Comparison of ENCODE assay signal across 26 cellular contexts in genomic region chr7:148395292-148395691, GRCh38.
DNase-seq lines count a peak whose midpoint lies in the region; TF ChIP-seq lines count a peak whose summit lies in the region.
"Had no signal": no experiment of that assay in that cellular context is flagged by ENCODE, and none has a peak within 500 bp of the region (broad histone marks: within the 10 kb centered on the region; RNA-seq: fewer than 3 reads in every experiment).

No MANE protein-coding gene starts in this region.

- H3K27me3 Mint-ChIP-seq in nephron progenitor cell (ENCODE audit: low read depth, poor library complexity), result peaks cover 30% of the 10 kb centered on the region
- H3K27me3 Mint-ChIP-seq: activated B cell treated with CpG ODN at 0.5 μM for 24 hours had no signal

- H3K27ac Mint-ChIP-seq in nephron progenitor cell, result no peak overlapping the region
- H3K27ac Mint-ChIP-seq: activated B cell treated with CpG ODN at 0.5 μM for 24 hours; activated naive CD4-positive, alpha-beta T cell treated with anti-CD3 and anti-CD28 coated beads for 36 hours; activated T-helper 1 cell treated with anti-CD3 and anti-CD28 coated beads, Interleukin-12 subunit alpha, Interleukin-12 subunit beta, Interleukin-2, Interleukin-4 antibody, amounts not matched to agents 30 ng/mL and 10 ng/mL and 1 ng/mL, durations not matched to agents 14 hours and 24 hours and 36 hours; immature natural killer cell; stimulated activated naive CD8-positive, alpha-beta T cell treated with anti-CD3 and anti-CD28 coated beads, Interleukin-15, Interleukin-2, amounts not matched to agents 100 ng/mL and 50 ng/mL, for 24 hours had no signal

- H3K4me1 Mint-ChIP-seq in nephron progenitor cell, result peaks cover 17% of the 10 kb centered on the region

- TF ChIP-seq POLR2A in esophagus squamous epithelium (IDR thresholded peaks at IDR 0.05) (no peak), ovary (IDR thresholded peaks at IDR 0.05) (no peak)

- peak overlapping the region; percentile 43; the same call in 1 of the 2 replicates for H3K27ac ChIP-seq in HUES64 (ENCODE audit: low read depth, low read length)
- H3K27ac ChIP-seq in ectodermal cell (ENCODE audit: insufficient read depth, low read depth, low read length, poor library complexity, severe bottlenecking), result peak overlapping the region; percentile 30
- no peak overlapping the region for H3K27ac ChIP-seq in esophagus squamous epithelium
- H3K27ac ChIP-seq in ovary, result no peak overlapping the region
- H3K27ac ChIP-seq: colonic mucosa, heart right ventricle, skin epidermis, tibial artery had no signal

- H3K36me3 ChIP-seq in HUES64 (ENCODE audit: insufficient read depth, low read length) (peaks cover 43% of the 10 kb centered on the region; the same call in 1 of the 2 replicates), ectodermal cell (ENCODE audit: control insufficient read depth, insufficient read depth, low read length) (no peaks in the 10 kb centered on the region), esophagus squamous epithelium (no peaks in the 10 kb centered on the region), ovary (no peaks in the 10 kb centered on the region)
- H3K36me3 ChIP-seq: BE2C, colonic mucosa, HAP-1, heart right ventricle, MG63, tibial artery had no signal

- H3K4me3 ChIP-seq in HUES64 (ENCODE audit: low read length), result no peak overlapping the region
- no peak overlapping the region for H3K4me3 ChIP-seq in ectodermal cell (ENCODE audit: insufficient read depth, low read depth, low read length)
- no peak overlapping the region for H3K4me3 ChIP-seq in esophagus squamous epithelium
- no peak overlapping the region for H3K4me3 ChIP-seq in ovary
- H3K4me3 ChIP-seq: colonic mucosa, HAP-1, heart right ventricle, MG63, skin epidermis, tibial artery had no signal

- H3K9me3 Mint-ChIP-seq in nephron progenitor cell, result peaks cover 6% of the 10 kb centered on the region
- H3K9me3 Mint-ChIP-seq: activated B cell treated with CpG ODN at 0.5 μM for 24 hours; activated naive CD4-positive, alpha-beta T cell treated with anti-CD3 and anti-CD28 coated beads for 36 hours; activated T-helper 1 cell treated with anti-CD3 and anti-CD28 coated beads, Interleukin-12 subunit alpha, Interleukin-12 subunit beta, Interleukin-2, Interleukin-4 antibody, amounts not matched to agents 30 ng/mL and 10 ng/mL and 1 ng/mL, durations not matched to agents 14 hours and 24 hours and 36 hours; stimulated activated naive CD8-positive, alpha-beta T cell treated with anti-CD3 and anti-CD28 coated beads, Interleukin-15, Interleukin-2, amounts not matched to agents 100 ng/mL and 50 ng/mL, for 24 hours had no signal

- TF ChIP-seq CTCF in nephron progenitor cell (IDR thresholded peaks at IDR 0.05) (no peak), esophagus squamous epithelium (IDR thresholded peaks at IDR 0.05) (no peak), ovary (IDR thresholded peaks at IDR 0.05) (no peak)

- H3K9me3 ChIP-seq in HUES64 (ENCODE audit: insufficient read depth, low read depth, low read length), result no peaks in the 10 kb centered on the region
- H3K9me3 ChIP-seq in ectodermal cell (ENCODE audit: control insufficient read depth, low read length), result no peaks in the 10 kb centered on the region
- H3K9me3 ChIP-seq in esophagus squamous epithelium, result no peaks in the 10 kb centered on the region
- H3K9me3 ChIP-seq in ovary, result no peaks in the 10 kb centered on the region
- H3K9me3 ChIP-seq: BE2C, colonic mucosa, HAP-1, heart right ventricle, MG63, tibial artery had no signal

- H3K27me3 ChIP-seq in HUES64 (ENCODE audit: insufficient read depth, low read length), result no peaks in the 10 kb centered on the region
- H3K27me3 ChIP-seq in ectodermal cell (ENCODE audit: control insufficient read depth, insufficient read depth, low read length, poor library complexity, severe bottlenecking), result no peaks in the 10 kb centered on the region
- peaks cover 0 to 16% (median 0%) of the 10 kb centered on the region in 4 donors for H3K27me3 ChIP-seq in esophagus squamous epithelium
- H3K27me3 ChIP-seq in ovary, result no peaks in the 10 kb centered on the region
- H3K27me3 ChIP-seq: BE2C, colonic mucosa, MG63 had no signal

- H3K9ac ChIP-seq in HUES64 (ENCODE audit: low read depth, low read length), result no peak overlapping the region

- no peak for TF ChIP-seq EP300 in ovary (IDR thresholded peaks at IDR 0.05)

- H3K4me1 ChIP-seq in HUES64 (ENCODE audit: insufficient read depth, low read length) (peaks cover 74% of the 10 kb centered on the region), ectodermal cell (ENCODE audit: control insufficient read depth, insufficient read depth, low read length) (peaks cover 29% of the 10 kb centered on the region), esophagus squamous epithelium (peaks cover 0 to 18% (median 0%) of the 10 kb centered on the region in 3 donors), ovary (ENCODE audit: insufficient read depth) (no peaks in the 10 kb centered on the region)
- H3K4me1 ChIP-seq: BE2C, colonic mucosa, HAP-1, heart right ventricle, tibial artery had no signal

- H3K36me3 Mint-ChIP-seq in nephron progenitor cell (ENCODE audit: low read depth), result peaks cover 6% of the 10 kb centered on the region
- H3K36me3 Mint-ChIP-seq: immature natural killer cell had no signal

- H3K4me3 Mint-ChIP-seq in nephron progenitor cell, result no peak overlapping the region
- H3K4me3 Mint-ChIP-seq: activated B cell treated with CpG ODN at 0.5 μM for 24 hours; activated naive CD4-positive, alpha-beta T cell treated with anti-CD3 and anti-CD28 coated beads for 36 hours; activated T-helper 1 cell treated with anti-CD3 and anti-CD28 coated beads, Interleukin-12 subunit alpha, Interleukin-12 subunit beta, Interleukin-2, Interleukin-4 antibody, amounts not matched to agents 30 ng/mL and 10 ng/mL and 1 ng/mL, durations not matched to agents 14 hours and 24 hours and 36 hours; immature natural killer cell; stimulated activated naive CD8-positive, alpha-beta T cell treated with anti-CD3 and anti-CD28 coated beads, Interleukin-15, Interleukin-2, amounts not matched to agents 100 ng/mL and 50 ng/mL, for 24 hours had no signal

- intact Hi-C loops in esophagus squamous epithelium (cut with DNase I) (no loop called here), ovary (cut with DNase I) (no loop called here)

- DNase-seq in Daoy (ENCODE audit: low read depth) (peak; percentile 62), nephron progenitor cell (peak; percentile 31), HPDE6-E6E7 (ENCODE audit: extremely low spot score) (no peak), esophagus squamous epithelium (lab: John Stamatoyannopoulos, UW) (no peak), NCI-H2171 treated with DMSO at 0.1 percent for 48 hours (lab: John Stamatoyannopoulos, UW) (no peak), ovary (no peak)
- DNase-seq: activated B cell treated with CpG ODN at 0.5 μM for 24 hours; activated naive CD4-positive, alpha-beta T cell treated with anti-CD3 and anti-CD28 coated beads for 36 hours; BE2C; colonic mucosa; DMS153; foreskin melanocyte; heart right ventricle; immature natural killer cell; KG1; MG63; NCI-H2081 treated with DMSO at 0.1 percent for 48 hours; SHP77 treated with DMSO at 0.1 percent for 48 hours; SW 1271; tibial artery had no signal

- 80% methylated on average over 6 of the region's 6 CpGs for WGBS in HUES64
- 64 to 69% methylated on average over 6 of the region's 6 CpGs for WGBS in ectodermal cell, 2 experiments
- 74 to 79% methylated on average over 6 of the region's 6 CpGs for WGBS in esophagus squamous epithelium, 2 donors
- WGBS in ovary, 3 donors, result 57 to 72% (median 64%) methylated on average over 6 of the region's 6 CpGs

Comparison
In these comparisons a context has a peak if more than half of its experiments do, and no peak if none do; other contexts are left out.
1. DNase-seq: peak in Daoy (single experiment) and nephron progenitor cell (single experiment); none in HPDE6-E6E7 (single experiment), esophagus squamous epithelium (single experiment), NCI-H2171 treated with DMSO at 0.1 percent for 48 hours (single experiment) and ovary (0 of 5).
2. H3K27ac ChIP-seq: peak in HUES64 (single experiment) and ectodermal cell (single experiment); none in esophagus squamous epithelium (0 of 4) and ovary (0 of 2).